ENCODE assay signal across 1 cellular context in genomic region chr6:149846321-149846720, GRCh38.
TF ChIP-seq lines count a peak whose summit lies in the region.

No MANE protein-coding gene starts in this region.

TF ChIP-seq in K562, 482 proteins besides CTCF, POLR2A, EP300 and RAD21 (continued from another document and continues in another):
- TF ChIP-seq HOMEZ (CRISPR knock-in tag; IDR thresholded peaks at IDR 0.05), result no peak
- no peak for TF ChIP-seq ZNF212 (CRISPR knock-in tag; IDR thresholded peaks at IDR 0.05)
- no peak for TF ChIP-seq ZHX1 (conservative IDR thresholded peaks at IDR 0.05; ENCODE audit: low read length)
- no peak for TF ChIP-seq ZNF551 (CRISPR knock-in tag; IDR thresholded peaks at IDR 0.05)
- no peak for TF ChIP-seq ZNF589 (CRISPR knock-in tag; IDR thresholded peaks at IDR 0.05; ENCODE audit: low read depth)
- TF ChIP-seq ETV5 (CRISPR knock-in tag; IDR thresholded peaks at IDR 0.05; ENCODE audit: low read depth), result no peak
- peak; percentile 61 for TF ChIP-seq CBFA2T3 (IDR thresholded peaks at IDR 0.05)
- no peak for TF ChIP-seq ZFP36 (IDR thresholded peaks at IDR 0.05; ENCODE audit: low read depth, low read length, partially characterized antibody)
- peak; percentile 28; the same call in 1 of the 2 replicates for TF ChIP-seq ATF3 (IDR thresholded peaks at IDR 0.05)
- no peak for TF ChIP-seq ATF3 (CRISPR knock-in tag; conservative IDR thresholded peaks at IDR 0.05)
- TF ChIP-seq MED1 (CRISPR knock-in tag; IDR thresholded peaks at IDR 0.05; ENCODE audit: borderline replicate concordance), result no peak
- TF ChIP-seq NFE2L1 (tag; IDR thresholded peaks at IDR 0.05; ENCODE audit: borderline replicate concordance, low read depth), result peak; percentile 27; the same call in 1 of the 2 replicates
- peak; percentile 33; the same call in 1 of the 2 replicates for TF ChIP-seq MAFK (IDR thresholded peaks at IDR 0.05; ENCODE audit: low read length)
- TF ChIP-seq ZBTB5 (IDR thresholded peaks at IDR 0.05), result no peak
- TF ChIP-seq ZKSCAN1 (IDR thresholded peaks at IDR 0.05; ENCODE audit: low read depth, low read length), result no peak
- no peak for TF ChIP-seq PTRF (tag; IDR thresholded peaks at IDR 0.05)
- peak; percentile 74 for TF ChIP-seq MAFG (tag; conservative IDR thresholded peaks at IDR 0.05)
- no peak for TF ChIP-seq PREB (CRISPR knock-in tag; IDR thresholded peaks at IDR 0.05)
- TF ChIP-seq SMARCB1 (IDR thresholded peaks at IDR 0.05; ENCODE audit: insufficient read length, low read depth), result no peak
- TF ChIP-seq CGGBP1 (CRISPR knock-in tag; IDR thresholded peaks at IDR 0.05), result no peak
- peak; percentile 87 for TF ChIP-seq NFIC (IDR thresholded peaks at IDR 0.05)
- TF ChIP-seq BCL6 (CRISPR knock-in tag; IDR thresholded peaks at IDR 0.05), result no peak
- TF ChIP-seq CREB3L1 (IDR thresholded peaks at IDR 0.05; ENCODE audit: borderline replicate concordance, low read depth), result no peak
- TF ChIP-seq NCOA1 (IDR thresholded peaks at IDR 0.05; ENCODE audit: low read depth), result no peak
- no peak for TF ChIP-seq MTA1 (IDR thresholded peaks at IDR 0.05; ENCODE audit: borderline replicate concordance)
- TF ChIP-seq ELF4 (CRISPR knock-in tag; IDR thresholded peaks at IDR 0.05), result no peak
- no peak for TF ChIP-seq FOXA1 (IDR thresholded peaks at IDR 0.05; ENCODE audit: borderline replicate concordance)
- TF ChIP-seq CBX1 (IDR thresholded peaks at IDR 0.05; ENCODE audit: low read depth), result no peak
- no peak for TF ChIP-seq BACH1 (tag; IDR thresholded peaks at IDR 0.05)
- TF ChIP-seq JUND (IDR thresholded peaks at IDR 0.05; ENCODE audit: borderline replicate concordance, low read depth, low read length), result peak; percentile 33; the same call in 1 of the 2 replicates
- no peak; the same call in 2 of the 3 replicates for TF ChIP-seq JUND (tag; IDR thresholded peaks at IDR 0.05; ENCODE audit: borderline replicate concordance, low read depth, low read length)
- no peak for TF ChIP-seq ZNF75A (CRISPR knock-in tag; IDR thresholded peaks at IDR 0.05)
- TF ChIP-seq ZBTB26 (CRISPR knock-in tag; IDR thresholded peaks at IDR 0.05), result no peak
- no peak for TF ChIP-seq SIN3B (IDR thresholded peaks at IDR 0.05; ENCODE audit: low read depth)
- TF ChIP-seq TEAD4 (IDR thresholded peaks at IDR 0.05; ENCODE audit: low read length), result peak; percentile 73
- no peak for TF ChIP-seq TEAD4 (CRISPR knock-in tag; IDR thresholded peaks at IDR 0.05; ENCODE audit: borderline replicate concordance)
- TF ChIP-seq PHF21A (IDR thresholded peaks at IDR 0.05; ENCODE audit: borderline replicate concordance, low read depth), result peak; percentile 34; the same call in 1 of the 2 replicates
- TF ChIP-seq MAFF (IDR thresholded peaks at IDR 0.05; ENCODE audit: low read length), result peak; percentile 27; the same call in 1 of the 2 replicates
- peak; percentile 79 for TF ChIP-seq C11orf30 (IDR thresholded peaks at IDR 0.05; ENCODE audit: low read depth)
- TF ChIP-seq CREB1 (IDR thresholded peaks at IDR 0.05), result no peak
- no peak for TF ChIP-seq CREB1 (CRISPR knock-in tag; IDR thresholded peaks at IDR 0.05)
- no peak for TF ChIP-seq ZNF174 (CRISPR knock-in tag; IDR thresholded peaks at IDR 0.05)
- no peak for TF ChIP-seq RB1 (IDR thresholded peaks at IDR 0.05; ENCODE audit: low read depth)
- TF ChIP-seq ARID3B (CRISPR knock-in tag; IDR thresholded peaks at IDR 0.05; ENCODE audit: borderline replicate concordance), result no peak
- TF ChIP-seq KDM5B (IDR thresholded peaks at IDR 0.05; ENCODE audit: insufficient replicate concordance, low read depth, low read length), result no peak
- TF ChIP-seq ZNF12 (CRISPR knock-in tag; IDR thresholded peaks at IDR 0.05), result no peak
- peak; percentile 84 for TF ChIP-seq HDAC2 (IDR thresholded peaks at IDR 0.05)
- no peak for TF ChIP-seq SREBF2 (CRISPR knock-in tag; IDR thresholded peaks at IDR 0.05)
- peak; percentile 99 for TF ChIP-seq KDM1A (IDR thresholded peaks at IDR 0.05)
- no peak for TF ChIP-seq HMG20A (CRISPR knock-in tag; conservative IDR thresholded peaks at IDR 0.05)
- no peak for TF ChIP-seq MEF2A (IDR thresholded peaks at IDR 0.05; ENCODE audit: control insufficient read depth, low read depth, low read length)
- no peak for TF ChIP-seq PATZ1 (CRISPR knock-in tag; IDR thresholded peaks at IDR 0.05; ENCODE audit: borderline replicate concordance)
- TF ChIP-seq ADNP (tag; IDR thresholded peaks at IDR 0.05), result no peak
- no peak for TF ChIP-seq ZNF197 (CRISPR knock-in tag; IDR thresholded peaks at IDR 0.05; ENCODE audit: low read depth)
- no peak for TF ChIP-seq PRMT5 (CRISPR knock-in tag; IDR thresholded peaks at IDR 0.05)
- TF ChIP-seq ZBTB43 (CRISPR knock-in tag; IDR thresholded peaks at IDR 0.05), result no peak
- no peak for TF ChIP-seq CEBPG (CRISPR knock-in tag; IDR thresholded peaks at IDR 0.05)
- TF ChIP-seq CEBPG (tag; conservative IDR thresholded peaks at IDR 0.05 in 1 of 2, IDR thresholded peaks at IDR 0.05 in 1 of 2), result no peak
- no peak for TF ChIP-seq WHSC1 (IDR thresholded peaks at IDR 0.05; ENCODE audit: low read length)
